15 cellular contexts compared by ENCODE assay signal in genomic region chr18:56146565-56146964, GRCh38.
DNase-seq lines count a peak whose midpoint lies in the region; ATAC-seq and TF ChIP-seq lines count a peak whose summit lies in the region.
"Had no signal": no experiment of that assay in that cellular context is flagged by ENCODE, and none has a peak within 500 bp of the region (broad histone marks: within the 10 kb centered on the region; RNA-seq: fewer than 3 reads in every experiment).

No MANE protein-coding gene starts in this region.

- POLR2A ChIA-PET in PC-3 (lab: Charles Lee; ENCODE audit: unreplicated experiment) (no interaction called here), A673 (lab: Charles Lee; ENCODE audit: low non-redundant PET) (no interaction called here)

- H3K9ac ChIP-seq in mammary epithelial cell (ENCODE audit: insufficient read depth, low read length) (no peak overlapping the region), PC-3 (ENCODE audit: low read length) (no peak overlapping the region), smooth muscle cell (ENCODE audit: low read depth) (no peak overlapping the region)

- DNase-seq in mammary epithelial cell (peak; percentile 25), breast epithelium (ENCODE audit: low spot score in 2 of 2) (no peak), PC-3 (peak; percentile 61), fibroblast of mammary gland (ENCODE audit: low read depth) (peak; percentile 30), smooth muscle cell (lab: John Stamatoyannopoulos, UW; ENCODE audit: unreplicated experiment) (no peak), A673 (ENCODE audit: low spot score) (no peak)
- DNase-seq: 8988T, COR-L47, NCI-H146, NCI-H2107, NCI-H774, SHP77 treated with DMSO at 0.1 percent for 48 hours, SW 1271 had no signal

- CTCF ChIA-PET in mammary epithelial cell (lab: Charles Lee; ENCODE audit: low non-redundant PET) (no interaction called here), PC-3 (lab: Charles Lee) (interaction anchor here (0.9 kb wide), 1 partner anchor 22 kb away, joined by 3 read pairs; no protein-coding TSS in a partner anchor), A673 (lab: Charles Lee) (no interaction called here)

- H3K79me2 ChIP-seq in mammary epithelial cell (ENCODE audit: insufficient read depth, low read length) = no peaks in the 10 kb centered on the region
- H3K79me2 ChIP-seq in PC-3 (ENCODE audit: low read length) = no peaks in the 10 kb centered on the region
- no peaks in the 10 kb centered on the region for H3K79me2 ChIP-seq in smooth muscle cell (ENCODE audit: low read depth)

- H3K9me3 ChIP-seq in mammary epithelial cell (replicated peaks; ENCODE audit: insufficient read depth, low read length) (no peaks in the 10 kb centered on the region), breast epithelium (no peaks in the 10 kb centered on the region), PC-3 (ENCODE audit: low read length) (no peaks in the 10 kb centered on the region), smooth muscle cell (replicated peaks; ENCODE audit: low read depth) (no peaks in the 10 kb centered on the region), A673 (ENCODE audit: low read depth, low read length, poor library complexity, severe bottlenecking) (no peaks in the 10 kb centered on the region)

- 44% methylated on average over 1 of the region's 1 CpG for WGBS in mammary epithelial cell (ENCODE audit: low coverage, missing lambda C conversion rate)
- 24% methylated on average over 1 of the region's 1 CpG for WGBS in smooth muscle cell (ENCODE audit: low lambda C conversion rate)

- dilution Hi-C loops in mammary epithelial cell (cut with HindIII; ENCODE audit: low sequenced_read_pairs) = no loop called here

- H4K20me1 ChIP-seq in mammary epithelial cell (ENCODE audit: insufficient read depth, low read length) = no peaks in the 10 kb centered on the region
- no peaks in the 10 kb centered on the region for H4K20me1 ChIP-seq in PC-3 (ENCODE audit: low read length)
- H4K20me1 ChIP-seq in smooth muscle cell (ENCODE audit: low read depth) = no peaks in the 10 kb centered on the region

- BruUV-seq in mammary epithelial cell (replicated peaks; lab: Mats Ljungman, UMichigan) (no TSS peak), PC-3 (replicated peaks; lab: Mats Ljungman, UMichigan) (no TSS peak), A673 (replicated peaks; lab: Mats Ljungman, UMichigan) (no TSS peak)

- no peak overlapping the region for H3K4me3 ChIP-seq in mammary epithelial cell (replicated peaks in 1 of 3; ENCODE audit: insufficient read depth in 1 of 3, low read depth in 2 of 3, low read length in 3 of 3)
- no peak overlapping the region for H3K4me3 ChIP-seq in breast epithelium
- H3K4me3 ChIP-seq in PC-3 (ENCODE audit: low read length) = no peak overlapping the region
- no peak overlapping the region for H3K4me3 ChIP-seq in fibroblast of mammary gland (ENCODE audit: control insufficient read depth, low read depth, low read length)
- no peak overlapping the region for H3K4me3 ChIP-seq in smooth muscle cell
- H3K4me3 ChIP-seq in A673 (ENCODE audit: low read depth, low read length, poor library complexity, severe bottlenecking) = no peak overlapping the region

- TF ChIP-seq POLR2A in breast epithelium (IDR thresholded peaks at IDR 0.05) = no peak

- no peak overlapping the region for H3K4me2 ChIP-seq in mammary epithelial cell (ENCODE audit: insufficient read depth, low read depth, low read length)
- peak overlapping the region; percentile 47 for H3K4me2 ChIP-seq in PC-3 (ENCODE audit: low read length)
- peak overlapping the region; percentile 11 for H3K4me2 ChIP-seq in smooth muscle cell

- H3K27ac ChIP-seq in mammary epithelial cell (ENCODE audit: insufficient read depth, low read depth, low read length) (no peak overlapping the region), breast epithelium (no peak overlapping the region), PC-3 (ENCODE audit: low read length) (peak overlapping the region; percentile 24), smooth muscle cell (ENCODE audit: low read depth) (peak overlapping the region; percentile 14), A673 (ENCODE audit: low read depth, low read length, poor library complexity, severe bottlenecking) (no peak overlapping the region)

- H3K4me1 ChIP-seq in mammary epithelial cell (ENCODE audit: insufficient read depth, low read length) = no peaks in the 10 kb centered on the region
- no peaks in the 10 kb centered on the region for H3K4me1 ChIP-seq in breast epithelium
- peaks cover 19% of the 10 kb centered on the region for H3K4me1 ChIP-seq in PC-3 (ENCODE audit: insufficient read depth, low read length)
- H3K4me1 ChIP-seq in smooth muscle cell (ENCODE audit: low read depth) = peaks cover 4% of the 10 kb centered on the region
- no peaks in the 10 kb centered on the region for H3K4me1 ChIP-seq in A673 (ENCODE audit: insufficient read depth, low read length, poor library complexity, severe bottlenecking)

- in situ Hi-C loops in mammary epithelial cell (cut with MboI; ENCODE audit: low sequenced_read_pairs in 2 of 2) = no loop called here

- H2AFZ ChIP-seq in mammary epithelial cell (ENCODE audit: low read depth, low read length) = peak overlapping the region; percentile 8
- no peak overlapping the region for H2AFZ ChIP-seq in PC-3 (ENCODE audit: low read length)
- no peak overlapping the region for H2AFZ ChIP-seq in smooth muscle cell (ENCODE audit: low read depth)

- no peaks in the 10 kb centered on the region for H3K36me3 ChIP-seq in mammary epithelial cell (ENCODE audit: insufficient read depth, low read length)
- no peaks in the 10 kb centered on the region for H3K36me3 ChIP-seq in breast epithelium
- no peaks in the 10 kb centered on the region for H3K36me3 ChIP-seq in PC-3 (ENCODE audit: low read depth, low read length)
- H3K36me3 ChIP-seq in smooth muscle cell (ENCODE audit: low read depth) = no peaks in the 10 kb centered on the region
- H3K36me3 ChIP-seq in A673 (ENCODE audit: insufficient read depth, low read length, poor library complexity, severe bottlenecking) = no peaks in the 10 kb centered on the region

- H3K9me2 ChIP-seq in PC-3 (replicated peaks; ENCODE audit: low read length) = no peaks in the 10 kb centered on the region

- no peaks in the 10 kb centered on the region for H3K27me3 ChIP-seq in mammary epithelial cell (ENCODE audit: insufficient read depth, low read length)
- H3K27me3 ChIP-seq in breast epithelium = no peaks in the 10 kb centered on the region
- no peaks in the 10 kb centered on the region for H3K27me3 ChIP-seq in PC-3 (ENCODE audit: low read length)
- no peaks in the 10 kb centered on the region for H3K27me3 ChIP-seq in smooth muscle cell (ENCODE audit: low read depth)
- no peaks in the 10 kb centered on the region for H3K27me3 ChIP-seq in A673 (replicated peaks; ENCODE audit: insufficient read depth, low read depth, low read length, poor library complexity)

- H3F3A ChIP-seq in PC-3 (ENCODE audit: low read length, unreplicated experiment) (no peaks in the 10 kb centered on the region), smooth muscle cell (ENCODE audit: low read depth) (peaks cover 6% of the 10 kb centered on the region)

- intact Hi-C loops in mammary epithelial cell (cut with micrococcal nuclease) = no loop called here
- intact Hi-C loops in breast epithelium (cut with DNase I; ENCODE audit: low total_unique reads) = no loop called here
- intact Hi-C loops in PC-3 (cut with micrococcal nuclease) = no loop called here
- intact Hi-C loops in A673 (cut with micrococcal nuclease; ENCODE audit: unreplicated experiment) = no loop called here

- peak; percentile 88 for ATAC-seq in PC-3
- no peak for ATAC-seq in GM18511 (IDR thresholded peaks at IDR 0.05; ENCODE audit: unreplicated experiment)
- ATAC-seq in HG03342 (IDR thresholded peaks at IDR 0.05; ENCODE audit: unreplicated experiment) = no peak

- TF ChIP-seq CTCF in mammary epithelial cell (conservative IDR thresholded peaks at IDR 0.05 in 1 of 2, IDR thresholded peaks at IDR 0.05 in 1 of 2; ENCODE audit: extremely low read depth in 1 of 2, insufficient read depth in 1 of 2, low read depth in 1 of 2, low read length in 2 of 2) (no peak), breast epithelium (IDR thresholded peaks at IDR 0.05) (no peak), PC-3 (conservative IDR thresholded peaks at IDR 0.05; ENCODE audit: low read depth, low read length) (no peak), fibroblast of mammary gland (conservative IDR thresholded peaks at IDR 0.05; ENCODE audit: control insufficient read depth, insufficient read depth, low read depth, low read length) (no peak), smooth muscle cell (IDR thresholded peaks at IDR 0.05; ENCODE audit: borderline replicate concordance, insufficient read depth, poor library complexity, severe bottlenecking) (no peak), A673 (conservative IDR thresholded peaks at IDR 0.05; ENCODE audit: low read depth, low read length) (no peak)

Comparison
In these comparisons a context has a peak if more than half of its experiments do, and no peak if none do; other contexts are left out.
1. DNase-seq: peak in mammary epithelial cell (single experiment), PC-3 (single experiment) and fibroblast of mammary gland (single experiment); none in breast epithelium (0 of 2), smooth muscle cell (single experiment) and A673 (single experiment).
2. H3K27ac ChIP-seq: peak in PC-3 (single experiment) and smooth muscle cell (single experiment); none in mammary epithelial cell (single experiment), breast epithelium (0 of 2) and A673 (single experiment).